ENCODE assay signal across 11 cellular contexts in genomic region chr18:22977847-22978701, GRCh38. TPM values are rescaled to one million over a fixed set of nuclear protein-coding genes. Genes with fewer than 3 reads are reported as not detected.
DNase-seq lines count a peak whose midpoint lies in the region; ATAC-seq and TF ChIP-seq lines count a peak whose summit lies in the region.
"Had no signal": no experiment of that assay in that cellular context is flagged by ENCODE, and none has a peak within 500 bp of the region (broad histone marks: within the 10 kb centered on the region; RNA-seq: fewer than 3 reads in every experiment).

No MANE protein-coding gene starts in this region.

- no peak overlapping the region for H3K4me3 ChIP-seq in fibroblast of pulmonary artery (replicated peaks; ENCODE audit: low read depth, low read length)
- H3K4me3 ChIP-seq: heart left ventricle, thoracic aorta had no signal

- H3K4me3 Mint-ChIP-seq in activated T-cell treated with anti-CD3 and anti-CD28 coated beads, Interleukin-2, amount 50 U/mL, for 24 hours = no peak overlapping the region
- H3K4me3 Mint-ChIP-seq in stimulated activated memory B cell treated with anti-CD40 and anti-IgM and Interleukin-4, amounts not matched to agents 10 μg/mL and 1 μg/mL and 100 μg/mL, for 72 hours = no peak overlapping the region

- peak overlapping the region; percentile 91 for H3K27ac Mint-ChIP-seq in activated T-cell treated with anti-CD3 and anti-CD28 coated beads, Interleukin-2, amount 50 U/mL, for 24 hours
- H3K27ac Mint-ChIP-seq in stimulated activated memory B cell treated with anti-CD40 and anti-IgM and Interleukin-4, amounts not matched to agents 10 μg/mL and 1 μg/mL and 100 μg/mL, for 72 hours = peak overlapping the region; percentile 68

- H3K9me3 Mint-ChIP-seq in activated T-cell treated with anti-CD3 and anti-CD28 coated beads, Interleukin-2, amount 50 U/mL, for 24 hours = no peaks in the 10 kb centered on the region
- no peaks in the 10 kb centered on the region for H3K9me3 Mint-ChIP-seq in stimulated activated memory B cell treated with anti-CD40 and anti-IgM and Interleukin-4, amounts not matched to agents 10 μg/mL and 1 μg/mL and 100 μg/mL, for 72 hours

- peaks cover 20% of the 10 kb centered on the region for H3K4me1 Mint-ChIP-seq in activated T-cell treated with anti-CD3 and anti-CD28 coated beads, Interleukin-2, amount 50 U/mL, for 24 hours (ENCODE audit: low read depth)
- H3K4me1 Mint-ChIP-seq in stimulated activated memory B cell treated with anti-CD40 and anti-IgM and Interleukin-4, amounts not matched to agents 10 μg/mL and 1 μg/mL and 100 μg/mL, for 72 hours = peaks cover 36% of the 10 kb centered on the region

- H3K27me3 Mint-ChIP-seq in activated T-cell treated with anti-CD3 and anti-CD28 coated beads, Interleukin-2, amount 50 U/mL, for 24 hours = no peaks in the 10 kb centered on the region
- H3K27me3 Mint-ChIP-seq in stimulated activated memory B cell treated with anti-CD40 and anti-IgM and Interleukin-4, amounts not matched to agents 10 μg/mL and 1 μg/mL and 100 μg/mL, for 72 hours = no peaks in the 10 kb centered on the region

- TF ChIP-seq CTCF in fibroblast of pulmonary artery (IDR thresholded peaks at IDR 0.05; ENCODE audit: low read length, missing control alignments) = no peak

- no peak for DNase-seq in activated T-cell treated with anti-CD3 and anti-CD28 coated beads, Interleukin-2, amount 50 U/mL, for 24 hours
- DNase-seq in activated T-cell treated with anti-CD3 and anti-CD28 coated beads for 4 hours (no peak), RPMI7951 (ENCODE audit: low read depth) (peak; percentile 74), fibroblast of pulmonary artery (ENCODE audit: low read depth) (peak; percentile 83), germinal center (ENCODE audit: low spot score) (no peak), midbrain (lab: John Stamatoyannopoulos, UW) (no peak), NCI-H82 (lab: John Stamatoyannopoulos, UW) (no peak)
- DNase-seq: DND-41, heart left ventricle had no signal

- H3K36me3 Mint-ChIP-seq in activated T-cell treated with anti-CD3 and anti-CD28 coated beads, Interleukin-2, amount 50 U/mL, for 24 hours (ENCODE audit: low read depth) = peaks cover 79% of the 10 kb centered on the region
- peaks cover 21% of the 10 kb centered on the region for H3K36me3 Mint-ChIP-seq in stimulated activated memory B cell treated with anti-CD40 and anti-IgM and Interleukin-4, amounts not matched to agents 10 μg/mL and 1 μg/mL and 100 μg/mL, for 72 hours

- ATAC-seq in stimulated activated memory B cell treated with anti-CD40 and anti-IgM and Interleukin-4, amounts not matched to agents 10 μg/mL and 1 μg/mL and 100 μg/mL, for 72 hours = no peak

RNA-seq across cellular contexts. Expression of gene RBBP8, which starts 44.9 kb away (rescaled TPM):
- 39.5 and 66.0 TPM in 2 replicates for total RNA-seq in RPMI7951 (2014; rRNA removed; shearing (Covaris generic))

Comparison
In these comparisons a context has a peak if more than half of its experiments do, and no peak if none do; other contexts are left out.
1. DNase-seq: peak in RPMI7951 (single experiment) and fibroblast of pulmonary artery (single experiment); none in activated T-cell treated with anti-CD3 and anti-CD28 coated beads, Interleukin-2, amount 50 U/mL, for 24 hours (single experiment), activated T-cell treated with anti-CD3 and anti-CD28 coated beads for 4 hours (single experiment), germinal center (single experiment), midbrain (single experiment) and NCI-H82 (single experiment).